ENCODE assay signal across 21 cellular contexts in the genomic region with DNA sequence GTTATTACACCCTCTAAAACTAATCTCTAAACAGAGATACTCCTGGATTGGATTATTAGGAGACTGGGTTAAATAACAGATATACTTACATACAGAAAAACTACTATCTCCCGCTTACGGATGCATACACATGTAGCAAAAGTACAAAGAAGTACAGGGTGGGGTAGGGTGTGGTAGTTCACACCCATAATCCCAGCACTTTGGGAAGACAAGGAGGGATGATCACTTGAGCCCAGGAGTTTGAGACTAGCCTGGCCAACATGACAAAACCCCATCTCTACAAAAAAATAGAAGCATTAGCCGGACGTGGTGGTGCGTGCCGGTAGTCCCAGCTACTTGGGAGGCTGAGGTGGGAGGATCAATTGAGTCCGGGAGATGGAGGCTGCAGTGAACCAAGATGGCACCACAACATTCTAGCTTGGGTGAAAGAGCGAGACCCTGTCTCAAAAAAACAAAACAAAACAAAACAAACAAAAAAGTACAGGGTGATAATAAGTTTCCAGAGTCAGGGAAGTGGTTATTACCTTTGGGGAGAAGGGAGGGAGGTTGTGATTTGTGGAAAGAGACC. TPM values are rescaled to one million over a fixed set of nuclear protein-coding genes. Genes with fewer than 3 reads are reported as not detected.
DNase-seq lines count a peak whose midpoint lies in the region; ATAC-seq and TF ChIP-seq lines count a peak whose summit lies in the region.
"Had no signal": no experiment of that assay in that cellular context is flagged by ENCODE, and none has a peak within 500 bp of the region (broad histone marks: within the 10 kb centered on the region; RNA-seq: fewer than 3 reads in every experiment).

No MANE protein-coding gene starts in this region.

- H3K36me3 Mint-ChIP-seq in activated CD4-positive, alpha-beta T cell treated with anti-CD3 and anti-CD28 coated beads, Interleukin-2, amount 10 ng/mL, durations not matched to agents 7 days and 5 days (ENCODE audit: low read depth), result peaks cover 55% of the 10 kb centered on the region
- peaks cover 37% of the 10 kb centered on the region for H3K36me3 Mint-ChIP-seq in CD4-positive, alpha-beta T cell (ENCODE audit: low read depth)
- peaks cover 38% of the 10 kb centered on the region for H3K36me3 Mint-ChIP-seq in activated CD4-positive, alpha-beta memory T cell treated with anti-CD3 and anti-CD28 coated beads for 36 hours
- H3K36me3 Mint-ChIP-seq in natural killer cell, result peaks cover 23% of the 10 kb centered on the region

- H2BK12ac ChIP-seq in neuronal stem cell (ENCODE audit: low read length), result no peak overlapping the region

- no peak for TF ChIP-seq CTCF in CD4-positive, alpha-beta T cell (IDR thresholded peaks at IDR 0.05)
- TF ChIP-seq CTCF in natural killer cell (IDR thresholded peaks at IDR 0.05), result no peak

- CTCF ChIA-PET in activated CD4-positive, alpha-beta T cell treated with anti-CD3 and anti-CD28 coated beads, Interleukin-2, amount 10 ng/mL, durations not matched to agents 7 days and 5 days (lab: Charles Lee), result interaction anchor here (0.6 to 15.6 kb wide), 7 partner anchors 11 to 153 kb away, joined by 3 to 347 read pairs (median 5); no protein-coding TSS in a partner anchor
- CTCF ChIA-PET in CD4-positive, alpha-beta T cell (lab: Charles Lee), result interaction anchor here (3.4 to 8.8 kb wide), 2 partner anchors 31 to 127 kb away, joined by 22 to 117 read pairs; no protein-coding TSS in a partner anchor
- CTCF ChIA-PET in activated CD4-positive, alpha-beta memory T cell treated with anti-CD3 and anti-CD28 coated beads for 36 hours (lab: Charles Lee), result interaction anchor here (1.2 to 16.6 kb wide), 3 partner anchors 20 to 153 kb away, joined by 3 to 560 read pairs (median 283); no protein-coding TSS in a partner anchor

- no peak overlapping the region for H3K23ac ChIP-seq in neuronal stem cell (ENCODE audit: low read depth, low read length, poor library complexity)

- no peaks in the 10 kb centered on the region for H3K27me3 Mint-ChIP-seq in activated CD4-positive, alpha-beta T cell treated with anti-CD3 and anti-CD28 coated beads, Interleukin-2, amount 10 ng/mL, durations not matched to agents 7 days and 5 days
- no peaks in the 10 kb centered on the region for H3K27me3 Mint-ChIP-seq in CD4-positive, alpha-beta T cell
- H3K27me3 Mint-ChIP-seq in activated CD4-positive, alpha-beta memory T cell treated with anti-CD3 and anti-CD28 coated beads for 36 hours, result no peaks in the 10 kb centered on the region
- H3K27me3 Mint-ChIP-seq in natural killer cell (ENCODE audit: low read depth in 2 of 2), result no peaks in the 10 kb centered on the region

- H3K4me2 ChIP-seq in neuronal stem cell (ENCODE audit: insufficient read depth, low read length, poor library complexity, severe bottlenecking), result no peak overlapping the region

- H3K4me3 Mint-ChIP-seq in activated CD4-positive, alpha-beta T cell treated with anti-CD3 and anti-CD28 coated beads, Interleukin-2, amount 10 ng/mL, durations not matched to agents 7 days and 5 days, result no peak overlapping the region
- peak overlapping the region; percentile 34 for H3K4me3 Mint-ChIP-seq in CD4-positive, alpha-beta T cell
- no peak overlapping the region for H3K4me3 Mint-ChIP-seq in activated CD4-positive, alpha-beta memory T cell treated with anti-CD3 and anti-CD28 coated beads for 36 hours
- H3K4me3 Mint-ChIP-seq in natural killer cell, result peak overlapping the region; percentile 68
- H3K4me3 Mint-ChIP-seq: HFFc6 had no signal

- no peak overlapping the region for H2BK15ac ChIP-seq in neuronal stem cell (ENCODE audit: low read length)

- no peak overlapping the region for H2BK5ac ChIP-seq in neuronal stem cell (ENCODE audit: low read length)

- H3K4me3 ChIP-seq in neuronal stem cell (ENCODE audit: low read length in 2 of 2), result no peak overlapping the region
- H3K4me3 ChIP-seq: esophagus squamous epithelium, gastroesophageal sphincter, lower lobe of right lung, suprapubic skin, uterus had no signal

- H2AFZ ChIP-seq in neuronal stem cell (ENCODE audit: low read length), result no peak overlapping the region

- no peak overlapping the region for H3K14ac ChIP-seq in neuronal stem cell (ENCODE audit: low read length)

- DNase-seq in activated CD4-positive, alpha-beta T cell treated with anti-CD3 and anti-CD28 coated beads, Interleukin-2, amount 10 ng/mL, durations not matched to agents 7 days and 5 days, result no peak
- no peak for DNase-seq in activated CD4-positive, alpha-beta T cell treated with anti-CD3 and anti-CD28 coated beads for 4 hours
- no peak for DNase-seq in CD4-positive, alpha-beta T cell
- DNase-seq in activated CD4-positive, alpha-beta memory T cell treated with anti-CD3 and anti-CD28 coated beads for 36 hours, result no peak
- no peak for DNase-seq in natural killer cell
- no peak for DNase-seq in NCI-H1694 treated with DMSO at 0.1 percent for 48 hours (lab: John Stamatoyannopoulos, UW)
- DNase-seq in neuronal stem cell (ENCODE audit: low spot score), result no peak
- DNase-seq: cerebellar nuclear complex; DMS153; effector memory CD4-positive, alpha-beta T cell; esophagus squamous epithelium; HFFc6; kidney; lower lobe of right lung; NCI-H187; NCI-H82; stimulated activated CD8-positive, alpha-beta memory T cell treated with anti-CD3 and anti-CD28 coated beads, Interleukin-4, amount 100 ng/mL, for 48 hours; uterus had no signal

- H2BK120ac ChIP-seq in neuronal stem cell (ENCODE audit: low read depth, low read length), result no peak overlapping the region

- H3K4me1 ChIP-seq in neuronal stem cell (ENCODE audit: control insufficient read depth in 2 of 2, insufficient read depth in 1 of 2, low read depth in 1 of 2, low read length in 2 of 2), result no peaks in the 10 kb centered on the region
- H3K4me1 ChIP-seq: uterus had no signal

- no peak overlapping the region for H3K9ac ChIP-seq in neuronal stem cell (ENCODE audit: low read depth, low read length, poor library complexity)

- peaks cover 4% of the 10 kb centered on the region for H3K9me3 Mint-ChIP-seq in activated CD4-positive, alpha-beta T cell treated with anti-CD3 and anti-CD28 coated beads, Interleukin-2, amount 10 ng/mL, durations not matched to agents 7 days and 5 days
- H3K9me3 Mint-ChIP-seq in CD4-positive, alpha-beta T cell, result no peaks in the 10 kb centered on the region
- H3K9me3 Mint-ChIP-seq in activated CD4-positive, alpha-beta memory T cell treated with anti-CD3 and anti-CD28 coated beads for 36 hours, result no peaks in the 10 kb centered on the region
- no peaks in the 10 kb centered on the region for H3K9me3 Mint-ChIP-seq in natural killer cell
- H3K9me3 Mint-ChIP-seq: HFFc6 had no signal

- no peak overlapping the region for H3K18ac ChIP-seq in neuronal stem cell (ENCODE audit: low read length)

- H3K79me1 ChIP-seq in neuronal stem cell (ENCODE audit: low read depth, low read length), result no peaks in the 10 kb centered on the region

- ATAC-seq in CD4-positive, alpha-beta T cell (ENCODE audit: poor library complexity), result no peak
- no peak for ATAC-seq in natural killer cell
- no peak for ATAC-seq in GM19035 (IDR thresholded peaks at IDR 0.05; ENCODE audit: unreplicated experiment)
- ATAC-seq: gastroesophageal sphincter had no signal

- H4K91ac ChIP-seq in neuronal stem cell (ENCODE audit: low read depth, low read length, poor library complexity), result no peak overlapping the region

- peak overlapping the region; percentile 84 for H3K27ac Mint-ChIP-seq in activated CD4-positive, alpha-beta T cell treated with anti-CD3 and anti-CD28 coated beads, Interleukin-2, amount 10 ng/mL, durations not matched to agents 7 days and 5 days
- peak overlapping the region; percentile 65 for H3K27ac Mint-ChIP-seq in CD4-positive, alpha-beta T cell
- H3K27ac Mint-ChIP-seq in activated CD4-positive, alpha-beta memory T cell treated with anti-CD3 and anti-CD28 coated beads for 36 hours, result peak overlapping the region; percentile 2
- peak overlapping the region; percentile 95 to 99 for H3K27ac Mint-ChIP-seq in natural killer cell
- H3K27ac Mint-ChIP-seq: HFFc6 had no signal

- no peak overlapping the region for H4K8ac ChIP-seq in neuronal stem cell (ENCODE audit: low read depth, low read length)

- WGBS in neuronal stem cell (ENCODE audit: extremely low coverage in 2 of 2, insufficient read length in 2 of 2, insufficient replicate concordance in 1 of 2), 2 donors, result no CpG with 5 or more reads among the region's 8 CpGs

- H3K4ac ChIP-seq in neuronal stem cell (ENCODE audit: low read length), result no peak overlapping the region

- no peak overlapping the region for H2AK5ac ChIP-seq in neuronal stem cell (ENCODE audit: low read depth, low read length)

- H3K9me3 ChIP-seq in CD4-positive, alpha-beta T cell (ENCODE audit: control insufficient read depth, low read length), result no peaks in the 10 kb centered on the region
- H3K9me3 ChIP-seq in neuronal stem cell (replicated peaks in 1 of 2; ENCODE audit: control insufficient read depth in 2 of 2, insufficient read depth in 1 of 2, low read depth in 1 of 2, low read length in 2 of 2), result no peaks in the 10 kb centered on the region
- H3K9me3 ChIP-seq: esophagus squamous epithelium, gastroesophageal sphincter, lower lobe of right lung, suprapubic skin, uterus had no signal

- H3K27ac ChIP-seq in CD4-positive, alpha-beta T cell (ENCODE audit: low read depth, low read length), result no peak overlapping the region
- H3K27ac ChIP-seq in neuronal stem cell (replicated peaks; ENCODE audit: low read length), result no peak overlapping the region
- H3K27ac ChIP-seq: esophagus squamous epithelium, gastroesophageal sphincter, lower lobe of right lung, suprapubic skin, uterus had no signal

- no peaks in the 10 kb centered on the region for H3K27me3 ChIP-seq in CD4-positive, alpha-beta T cell (ENCODE audit: control insufficient read depth, insufficient read depth, low read length)
- H3K27me3 ChIP-seq in neuronal stem cell (ENCODE audit: control insufficient read depth in 3 of 3, insufficient read depth in 3 of 3, low read depth in 1 of 3, low read length in 3 of 3), result no peaks in the 10 kb centered on the region
- H3K27me3 ChIP-seq: esophagus squamous epithelium, gastroesophageal sphincter, suprapubic skin, uterus had no signal

- H3K4me1 Mint-ChIP-seq in activated CD4-positive, alpha-beta T cell treated with anti-CD3 and anti-CD28 coated beads, Interleukin-2, amount 10 ng/mL, durations not matched to agents 7 days and 5 days, result peaks cover 77% of the 10 kb centered on the region
- H3K4me1 Mint-ChIP-seq in CD4-positive, alpha-beta T cell (ENCODE audit: low read depth), result peaks cover 65% of the 10 kb centered on the region
- peaks cover 70% of the 10 kb centered on the region for H3K4me1 Mint-ChIP-seq in activated CD4-positive, alpha-beta memory T cell treated with anti-CD3 and anti-CD28 coated beads for 36 hours (ENCODE audit: low read depth)
- H3K4me1 Mint-ChIP-seq in natural killer cell, result peaks cover 54 to 59% of the 10 kb centered on the region in 2 donors

- POLR2A ChIA-PET in activated CD4-positive, alpha-beta T cell treated with anti-CD3 and anti-CD28 coated beads, Interleukin-2, amount 10 ng/mL, durations not matched to agents 7 days and 5 days (lab: Charles Lee), result interaction anchor here (1.7 kb wide), 1 partner anchor 31 kb away, joined by 4 read pairs; no protein-coding TSS in a partner anchor
- POLR2A ChIA-PET in CD4-positive, alpha-beta T cell (lab: Charles Lee), result interaction anchor here (0.6 to 1.8 kb wide), 6 partner anchors 10 to 160 kb away, joined by 3 to 8 read pairs (median 4); no protein-coding TSS in a partner anchor
- POLR2A ChIA-PET in activated CD4-positive, alpha-beta memory T cell treated with anti-CD3 and anti-CD28 coated beads for 36 hours (lab: Charles Lee), result interaction anchor here (0.5 to 9.0 kb wide), 2 partner anchors 108 to 128 kb away, joined by 3 to 166 read pairs; no protein-coding TSS in a partner anchor

- intact Hi-C loops in CD4-positive, alpha-beta T cell (cut with DNase I, micrococcal nuclease), result no loop called here
- intact Hi-C loops in activated CD4-positive, alpha-beta memory T cell treated with anti-CD3 and anti-CD28 coated beads for 36 hours (cut with micrococcal nuclease), result loop anchor here (10.0 kb wide), 1 partner anchor 583 kb away; the partner anchor contains the start of gene SRSF3
- intact Hi-C loops in natural killer cell (cut with micrococcal nuclease), result loop anchor here (10.0 kb wide), 1 partner anchor 583 kb away; the partner anchor contains the start of gene SRSF3

- H3K36me3 ChIP-seq in neuronal stem cell (replicated peaks in 1 of 2; ENCODE audit: control insufficient read depth in 2 of 2, insufficient read depth in 2 of 2, low read length in 2 of 2), result peaks cover 13 to 27% of the 10 kb centered on the region in 2 donors
- H3K36me3 ChIP-seq: uterus had no signal

RNA-seq across cellular contexts. Expression of gene PIM1, which starts 8.1 kb away (rescaled TPM):
- total RNA-seq in activated CD4-positive, alpha-beta T cell treated with anti-CD3 and anti-CD28 coated beads, Interleukin-2, amount 10 ng/mL, durations not matched to agents 7 days and 5 days, result 100 to 1,000 TPM; 393 to 412 TPM
- 100 to 1,000 TPM; 175 to 183 TPM for total RNA-seq in CD4-positive, alpha-beta T cell
- 100 to 1,000 TPM; 204 TPM for total RNA-seq in activated CD4-positive, alpha-beta memory T cell treated with anti-CD3 and anti-CD28 coated beads for 36 hours
- total RNA-seq in natural killer cell, result 100 to 1,000 TPM; 188 to 242 (median 215) TPM
- polyA plus RNA-seq in neuronal stem cell (2013, experiment 1 of 2), result 16.8 TPM
- polyA plus RNA-seq in neuronal stem cell (2013, experiment 2 of 2), result 16.9 TPM

Comparison
In these comparisons a context has a peak if more than half of its experiments do, and no peak if none do; other contexts are left out.
1. H3K27ac Mint-ChIP-seq: peak in every context shown above with its lines; median percentile 97 in natural killer cell; 84 in activated CD4-positive, alpha-beta T cell treated with anti-CD3 and anti-CD28 coated beads, Interleukin-2, amount 10 ng/mL, durations not matched to agents 7 days and 5 days; 65 in CD4-positive, alpha-beta T cell; 2 in activated CD4-positive, alpha-beta memory T cell treated with anti-CD3 and anti-CD28 coated beads for 36 hours.
2. H3K4me3 Mint-ChIP-seq: peak in CD4-positive, alpha-beta T cell (single experiment) and natural killer cell (single experiment); none in activated CD4-positive, alpha-beta T cell treated with anti-CD3 and anti-CD28 coated beads, Interleukin-2, amount 10 ng/mL, durations not matched to agents 7 days and 5 days (single experiment) and activated CD4-positive, alpha-beta memory T cell treated with anti-CD3 and anti-CD28 coated beads for 36 hours (single experiment).
3. intact Hi-C loops: an anchor here in activated CD4-positive, alpha-beta memory T cell treated with anti-CD3 and anti-CD28 coated beads for 36 hours (10.0 kb wide) and natural killer cell (10.0 kb wide); none called in CD4-positive, alpha-beta T cell.